Comparison of ENCODE assay signal across 11 cellular contexts in the genomic region with DNA sequence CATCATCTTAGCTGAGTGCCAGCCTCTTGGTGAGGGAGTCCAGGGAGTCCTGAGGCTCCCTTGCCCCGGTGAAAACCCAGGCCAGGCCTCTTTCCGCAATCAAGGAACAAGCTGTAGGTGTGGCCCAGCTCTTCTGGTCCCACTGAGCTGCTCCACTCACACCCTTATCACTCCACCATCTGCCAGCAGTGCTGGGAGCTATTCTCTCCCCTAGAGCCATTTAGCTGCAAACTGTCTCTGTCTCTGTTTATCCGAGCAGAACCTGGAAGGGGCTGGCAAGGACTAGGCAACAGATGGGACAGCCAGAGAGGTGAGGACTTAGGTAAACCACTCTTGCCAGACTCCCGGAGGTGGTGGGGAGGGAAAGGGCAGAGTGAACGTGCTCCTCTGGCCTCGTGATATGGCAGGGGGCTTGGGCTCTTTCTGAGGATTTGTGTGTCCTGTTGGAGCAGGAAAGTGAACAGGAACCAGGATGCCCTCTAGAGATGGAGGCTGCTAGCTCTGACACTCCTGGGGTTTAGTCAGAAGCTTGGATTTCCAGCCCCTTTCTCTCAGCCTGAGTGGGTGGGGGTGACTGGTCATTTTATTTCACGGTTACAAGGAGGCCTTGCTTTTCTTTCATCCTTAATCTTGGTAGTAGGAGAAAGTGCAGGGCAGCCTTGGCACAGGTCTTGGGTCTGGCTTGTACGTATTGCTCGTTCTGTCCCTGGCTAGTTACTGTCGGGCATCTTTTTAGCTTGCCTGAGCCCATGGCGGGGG. TPM values are rescaled to one million over a fixed set of nuclear protein-coding genes. Genes with fewer than 3 reads are reported as not detected.
DNase-seq lines count a peak whose midpoint lies in the region; ATAC-seq and TF ChIP-seq lines count a peak whose summit lies in the region.
"Had no signal": no experiment of that assay in that cellular context is flagged by ENCODE, and none has a peak within 500 bp of the region (broad histone marks: within the 10 kb centered on the region; RNA-seq: fewer than 3 reads in every experiment).

No MANE protein-coding gene starts in this region.

- H3K9me3 ChIP-seq in body of pancreas = no peaks in the 10 kb centered on the region
- no peaks in the 10 kb centered on the region for H3K9me3 ChIP-seq in transverse colon

- H3K9me3 Mint-ChIP-seq in activated T-cell treated with anti-CD3 and anti-CD28 coated beads, Interleukin-2, amount 50 U/mL, for 72 hours = peaks cover 2 to 4% of the 10 kb centered on the region in 2 donors

- peaks cover 19 to 24% of the 10 kb centered on the region in 2 donors for H3K36me3 Mint-ChIP-seq in activated T-cell treated with anti-CD3 and anti-CD28 coated beads, Interleukin-2, amount 50 U/mL, for 72 hours (ENCODE audit: insufficient read depth in 2 of 2)

- intact Hi-C loops in body of pancreas (cut with DNase I) (no loop called here), transverse colon (cut with DNase I; ENCODE audit: low total_unique reads) (no loop called here)

- 37 to 51% methylated on average over 10 to 11 of the region's 11 CpGs for WGBS in body of pancreas, 2 donors
- WGBS in transverse colon (ENCODE audit: low coverage in 1 of 2), 2 donors = 66 to 72% methylated on average over 6 to 11 of the region's 11 CpGs

- H3K4me3 ChIP-seq in body of pancreas (no peak overlapping the region), transverse colon (no peak overlapping the region)

- in situ Hi-C loops in transverse colon (cut with MboI; ENCODE audit: low pct_ligation_motif_present in 1 of 4, low pct_unique_long_range_greater_than_20kb in 1 of 4, low sequenced_read_pairs in 3 of 4) = no loop called here

- H3K4me1 ChIP-seq in body of pancreas (peaks cover 72% of the 10 kb centered on the region), transverse colon (peaks cover 16 to 69% (median 39%) of the 10 kb centered on the region in 4 donors)

- H3K27ac Mint-ChIP-seq in activated T-cell treated with anti-CD3 and anti-CD28 coated beads, Interleukin-2, amount 50 U/mL, for 72 hours = peak overlapping the region; percentile 88
- H3K27ac Mint-ChIP-seq: memory B cell had no signal

- no peaks in the 10 kb centered on the region for H3K27me3 ChIP-seq in body of pancreas
- H3K27me3 ChIP-seq in transverse colon = no peaks in the 10 kb centered on the region

- TF ChIP-seq POLR2A in body of pancreas (IDR thresholded peaks at IDR 0.05) (no peak), transverse colon (IDR thresholded peaks at IDR 0.05) (no peak)

- DNase-seq in activated T-cell treated with anti-CD3 and anti-CD28 coated beads, Interleukin-2, amount 50 U/mL, for 72 hours = no peak
- no peak for DNase-seq in activated T-cell treated with anti-CD3 and anti-CD28 coated beads, Interleukin-2, amount 50 U/mL, for 1 hour
- DNase-seq in body of pancreas (peak in 1 of 4 donors; percentile 29), left kidney (ENCODE audit: low read depth, low spot score) (peak; percentile 24), transverse colon (peak; percentile 26)
- DNase-seq: amygdala, SHP77 had no signal

- H3K4me1 Mint-ChIP-seq in activated T-cell treated with anti-CD3 and anti-CD28 coated beads, Interleukin-2, amount 50 U/mL, for 72 hours (ENCODE audit: low read depth) = peaks cover 96% of the 10 kb centered on the region

- peak overlapping the region; percentile 3 to 56 (median 40) for H3K27ac ChIP-seq in body of pancreas
- H3K27ac ChIP-seq in transverse colon = peak overlapping the region; percentile 7 to 55 (median 32)

- no peak overlapping the region for H3K4me3 Mint-ChIP-seq in activated T-cell treated with anti-CD3 and anti-CD28 coated beads, Interleukin-2, amount 50 U/mL, for 72 hours
- H3K4me3 Mint-ChIP-seq: memory B cell had no signal

- TF ChIP-seq EP300 in transverse colon (IDR thresholded peaks at IDR 0.05; ENCODE audit: low read depth) = no peak

- H3K36me3 ChIP-seq in body of pancreas (replicated peaks in 1 of 2; ENCODE audit: insufficient read depth in 1 of 2, low read depth in 2 of 2) (no peaks in the 10 kb centered on the region), transverse colon (no peaks in the 10 kb centered on the region)

- H3K27me3 Mint-ChIP-seq in activated T-cell treated with anti-CD3 and anti-CD28 coated beads, Interleukin-2, amount 50 U/mL, for 72 hours (ENCODE audit: low read depth) = no peaks in the 10 kb centered on the region
- H3K27me3 Mint-ChIP-seq: memory B cell had no signal

- TF ChIP-seq CTCF in body of pancreas (IDR thresholded peaks at IDR 0.05) (no peak), transverse colon (IDR thresholded peaks at IDR 0.05) (no peak)

- no peak for ATAC-seq in activated T-cell treated with anti-CD3 and anti-CD28 coated beads, Interleukin-2, amount 50 U/mL, for 72 hours (replicated peaks in 1 of 2)
- no peak for ATAC-seq in body of pancreas
- no peak for ATAC-seq in GM18861 (IDR thresholded peaks at IDR 0.05; ENCODE audit: unreplicated experiment)
- no peak for ATAC-seq in HG03442 (IDR thresholded peaks at IDR 0.05; ENCODE audit: unreplicated experiment)
- no peak for ATAC-seq in GM18858 (IDR thresholded peaks at IDR 0.05; ENCODE audit: unreplicated experiment)

RNA-seq across cellular contexts. Expression of a gene that starts 19.6 kb away (rescaled TPM):
- 10 to 100 TPM; 46.2 to 47.2 TPM for total RNA-seq in activated T-cell treated with anti-CD3 and anti-CD28 coated beads, Interleukin-2, amount 50 U/mL, for 72 hours
- 10 to 100 TPM; 12.2 to 15.8 TPM for total RNA-seq in body of pancreas
- 10 to 100 TPM; 28.1 to 41.6 (median 38.4) TPM for total RNA-seq in transverse colon

Comparison
In these comparisons a context has a peak if more than half of its experiments do, and no peak if none do; other contexts are left out.
1. DNase-seq: peak in left kidney (single experiment) and transverse colon (single experiment); none in activated T-cell treated with anti-CD3 and anti-CD28 coated beads, Interleukin-2, amount 50 U/mL, for 72 hours (0 of 2) and activated T-cell treated with anti-CD3 and anti-CD28 coated beads, Interleukin-2, amount 50 U/mL, for 1 hour (single experiment).